ENCODE assay signal across 8 cellular contexts in genomic region chr11:78022397-78023396, GRCh38. TPM values are rescaled to one million over a fixed set of nuclear protein-coding genes. Genes with fewer than 3 reads are reported as not detected.
A peak's percentile ranks its signal among the peaks of the same experiment; 100 is the strongest.
DNase-seq lines count a peak whose midpoint lies in the region; ATAC-seq and TF ChIP-seq lines count a peak whose summit lies in the region.

Gene KCTD14 (minus strand): TSS chr11:78023276. CDS start chr11:78023249, 27 bp downstream.

- POLR2A ChIA-PET in activated CD8-positive, alpha-beta T cell treated with anti-CD3 and anti-CD28 coated beads, Interleukin-2, amount 10 ng/mL, durations not matched to agents 7 days and 5 days (lab: Charles Lee): no interaction called here

- peaks cover 19% of the 10 kb centered on the region for H3K27me3 Mint-ChIP-seq in activated CD8-positive, alpha-beta T cell treated with anti-CD3 and anti-CD28 coated beads, Interleukin-2, amount 10 ng/mL, durations not matched to agents 7 days and 5 days (ENCODE audit: low read depth)

- WGBS in lower leg skin, 2 donors: 12% methylated on average over 37 of the region's 37 CpGs

- peaks cover 3% of the 10 kb centered on the region for H3K4me1 Mint-ChIP-seq in activated CD8-positive, alpha-beta T cell treated with anti-CD3 and anti-CD28 coated beads, Interleukin-2, amount 10 ng/mL, durations not matched to agents 7 days and 5 days (ENCODE audit: low read depth)

- no peak for TF ChIP-seq POLR2A in lower leg skin (IDR thresholded peaks at IDR 0.05)

- intact Hi-C loops in lower leg skin (cut with DNase I; ENCODE audit: low total_unique reads): no loop called here

- no peak for TF ChIP-seq CTCF in lower leg skin (IDR thresholded peaks at IDR 0.05)

- H3K36me3 Mint-ChIP-seq in activated CD8-positive, alpha-beta T cell treated with anti-CD3 and anti-CD28 coated beads, Interleukin-2, amount 10 ng/mL, durations not matched to agents 7 days and 5 days (ENCODE audit: low read depth): no peaks in the 10 kb centered on the region

- CTCF ChIA-PET in activated CD8-positive, alpha-beta T cell treated with anti-CD3 and anti-CD28 coated beads, Interleukin-2, amount 10 ng/mL, durations not matched to agents 7 days and 5 days (lab: Charles Lee): no interaction called here

- no peaks in the 10 kb centered on the region for H3K9me3 Mint-ChIP-seq in activated CD8-positive, alpha-beta T cell treated with anti-CD3 and anti-CD28 coated beads, Interleukin-2, amount 10 ng/mL, durations not matched to agents 7 days and 5 days (ENCODE audit: insufficient read depth)

- H3K27ac Mint-ChIP-seq in activated CD8-positive, alpha-beta T cell treated with anti-CD3 and anti-CD28 coated beads, Interleukin-2, amount 10 ng/mL, durations not matched to agents 7 days and 5 days: no peak within 1 kb of the TSS

- no peak within 1 kb of the TSS for H3K4me3 Mint-ChIP-seq in activated CD8-positive, alpha-beta T cell treated with anti-CD3 and anti-CD28 coated beads, Interleukin-2, amount 10 ng/mL, durations not matched to agents 7 days and 5 days

- DNase-seq in 8988T (peak; percentile 89), NCI-H146 (lab: John Stamatoyannopoulos, UW) (peak; percentile 76), cerebellum (ENCODE audit: low spot score) (peak; percentile 91), lower leg skin (ENCODE audit: low spot score in 2 of 2) (no peak), KG1 (lab: John Stamatoyannopoulos, UW) (no peak)
- no peak for DNase-seq in activated CD8-positive, alpha-beta T cell treated with anti-CD3 and anti-CD28 coated beads, Interleukin-2, amount 10 ng/mL, durations not matched to agents 7 days and 5 days

- ATAC-seq in GM21526 (IDR thresholded peaks at IDR 0.05; ENCODE audit: low FRiP score, unreplicated experiment) (no peak), GM18858 (IDR thresholded peaks at IDR 0.05; ENCODE audit: unreplicated experiment) (no peak)
- no peak for ATAC-seq in activated CD8-positive, alpha-beta T cell treated with anti-CD3 and anti-CD28 coated beads, Interleukin-2, amount 10 ng/mL, durations not matched to agents 7 days and 5 days

- H3K4me3 ChIP-seq in lower leg skin (ENCODE audit: low read depth, poor library complexity, severe bottlenecking): peak within 1 kb of the TSS; percentile 25

RNA-seq across cellular contexts. Expression of gene KCTD14, which starts in this region (rescaled TPM):
- total RNA-seq in cerebellum: 2.8 TPM
- total RNA-seq in lower leg skin: 1 to 10 TPM in 3 of 4 donors, under 1 TPM in 1; 0.19 to 5.3 (median 3.3) TPM
- under 1 TPM; 0.21 to 0.47 TPM for total RNA-seq in activated CD8-positive, alpha-beta T cell treated with anti-CD3 and anti-CD28 coated beads, Interleukin-2, amount 10 ng/mL, durations not matched to agents 7 days and 5 days

Comparison
In these comparisons a context has a peak if more than half of its experiments do, and no peak if none do; other contexts are left out.
1. DNase-seq: peak in 8988T (single experiment), NCI-H146 (single experiment) and cerebellum (single experiment); none in lower leg skin (0 of 2), KG1 (single experiment) and activated CD8-positive, alpha-beta T cell treated with anti-CD3 and anti-CD28 coated beads, Interleukin-2, amount 10 ng/mL, durations not matched to agents 7 days and 5 days (single experiment).